Comparison of ENCODE assay signal across 28 cellular contexts in the genomic region with DNA sequence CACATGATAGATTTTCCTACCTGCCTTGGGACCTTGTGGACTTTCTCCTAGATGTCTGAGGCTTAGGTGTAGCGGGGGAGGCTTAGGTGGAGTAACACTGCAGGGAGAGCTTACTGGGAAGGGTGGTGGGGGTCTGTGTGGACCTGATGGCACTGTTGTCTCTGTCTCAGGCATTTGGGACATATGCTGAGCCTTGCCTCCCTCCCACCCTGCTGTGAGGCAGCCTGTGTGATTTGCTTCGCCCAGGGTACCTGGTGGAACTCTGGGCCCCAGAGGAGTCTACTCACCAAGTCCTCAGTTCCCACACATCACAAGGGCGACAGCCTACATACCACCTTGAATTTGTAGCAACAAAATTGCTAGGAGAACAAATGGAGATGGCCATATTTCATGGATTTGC.
"Had no signal": no experiment of that assay in that cellular context is flagged by ENCODE, and none has a peak within 500 bp of the region (broad histone marks: within the 10 kb centered on the region; RNA-seq: fewer than 3 reads in every experiment).

No MANE protein-coding gene starts in this region.

- H3K9ac ChIP-seq: parathyroid adenoma had no signal

- H3K79me2 ChIP-seq: parathyroid adenoma had no signal

- H3K27me3 Mint-ChIP-seq: naive thymus-derived CD4-positive, alpha-beta T cell; natural killer cell treated with Interleukin-12 subunit alpha and Interleukin-12 subunit beta and Interleukin-15 and Interleukin-18, amount 100 ng/mL, for 72 hours; progenitor cell of endocrine pancreas; stimulated activated naive CD8-positive, alpha-beta T cell treated with anti-CD3 and anti-CD28 coated beads, Interleukin-15, Interleukin-2, amounts not matched to agents 100 ng/mL and 50 ng/mL, for 24 hours had no signal

- H3K27me3 ChIP-seq: heart left ventricle, left lung, right atrium auricular region, right lobe of liver, spleen, suprapubic skin, tibial artery, uterus had no signal

- H3K36me3 ChIP-seq: uterus had no signal

- DNase-seq: glutamatergic neuron; hypothalamus; immature natural killer cell; kidney; left colon; mesendoderm; midbrain; mucosa of descending colon; naive thymus-derived CD4-positive, alpha-beta T cell; nucleus accumbens; small intestine; spleen; stimulated activated CD4-positive, alpha-beta T cell treated with anti-CD3 and anti-CD28 coated beads, Interleukin-4, amount 100 ng/mL, for 24 hours; stimulated activated naive CD4-positive, alpha-beta T cell; trophoblast cell; uterus had no signal

- H3K4me1 Mint-ChIP-seq: immature natural killer cell; naive thymus-derived CD4-positive, alpha-beta T cell had no signal

- H3K4me1 ChIP-seq: heart left ventricle, left lung, parathyroid adenoma, right atrium auricular region, right lobe of liver, spleen, suprapubic skin, tibial artery, uterus had no signal

- H3K4me3 ChIP-seq: heart left ventricle, left lung, lung, mucosa of descending colon, right atrium auricular region, right lobe of liver, spleen, suprapubic skin, thoracic aorta, tibial artery, uterus had no signal

- H3K9me3 ChIP-seq: right lobe of liver, suprapubic skin had no signal

- ATAC-seq: heart left ventricle; left colon; left lung; mucosa of descending colon; naive thymus-derived CD4-positive, alpha-beta T cell; natural killer cell treated with Interleukin-12 subunit alpha and Interleukin-12 subunit beta and Interleukin-15 and Interleukin-18, amount 100 ng/mL, for 72 hours had no signal

- H3K4me3 Mint-ChIP-seq: immature natural killer cell; naive thymus-derived CD4-positive, alpha-beta T cell; natural killer cell treated with Interleukin-12 subunit alpha and Interleukin-12 subunit beta and Interleukin-15 and Interleukin-18, amount 100 ng/mL, for 72 hours; stimulated activated naive CD8-positive, alpha-beta T cell treated with anti-CD3 and anti-CD28 coated beads, Interleukin-15, Interleukin-2, amounts not matched to agents 100 ng/mL and 50 ng/mL, for 24 hours had no signal

- H3K27ac ChIP-seq: heart left ventricle, left lung, parathyroid adenoma, right atrium auricular region, right lobe of liver, spleen, suprapubic skin, thoracic aorta, tibial artery, uterus had no signal

- H3K27ac Mint-ChIP-seq: immature natural killer cell; naive thymus-derived CD4-positive, alpha-beta T cell; natural killer cell treated with Interleukin-12 subunit alpha and Interleukin-12 subunit beta and Interleukin-15 and Interleukin-18, amount 100 ng/mL, for 72 hours; progenitor cell of endocrine pancreas; stimulated activated naive CD8-positive, alpha-beta T cell treated with anti-CD3 and anti-CD28 coated beads, Interleukin-15, Interleukin-2, amounts not matched to agents 100 ng/mL and 50 ng/mL, for 24 hours had no signal

- H2AFZ ChIP-seq: parathyroid adenoma had no signal
